Comparison of ENCODE assay signal across 18 cellular contexts in the genomic region with DNA sequence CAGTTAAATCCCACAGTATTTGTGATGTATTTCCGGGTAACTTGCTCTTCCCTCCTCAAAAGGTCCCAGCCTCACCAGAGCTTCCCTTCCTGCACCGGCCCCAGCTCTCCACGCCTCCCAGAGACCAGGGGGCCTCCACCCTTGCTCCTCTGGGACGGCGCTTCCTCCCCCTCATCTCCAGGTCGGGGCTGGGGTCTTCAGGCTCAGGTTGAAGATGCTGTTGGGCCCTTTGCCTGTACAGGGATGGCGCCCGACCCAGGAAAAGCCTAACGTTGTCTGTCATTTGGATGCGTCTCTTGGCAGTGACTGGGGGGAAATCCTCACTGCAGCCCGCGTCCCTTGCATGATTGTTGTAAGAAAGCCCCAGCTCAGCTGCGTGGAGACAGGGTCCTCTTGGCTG.
DNase-seq lines count a peak whose midpoint lies in the region; FAIRE-seq and TF ChIP-seq lines count a peak whose summit lies in the region.
"Had no signal": no experiment of that assay in that cellular context is flagged by ENCODE, and none has a peak within 500 bp of the region (broad histone marks: within the 10 kb centered on the region; RNA-seq: fewer than 3 reads in every experiment).

No MANE protein-coding gene starts in this region.

- H3K4me1 ChIP-seq in right atrium auricular region (no peaks in the 10 kb centered on the region), kidney (ENCODE audit: control insufficient read depth in 1 of 2, insufficient read depth in 1 of 2, low read depth in 1 of 2, low read length in 2 of 2) (no peaks in the 10 kb centered on the region), spleen (peaks cover 0 to 15% (median 0%) of the 10 kb centered on the region in 6 donors)
- H3K4me1 ChIP-seq: Caco-2 had no signal

- DNase-seq in cardiac septum (ENCODE audit: low spot score) = peak; percentile 49
- DNase-seq in right atrium auricular region (ENCODE audit: low spot score) = no peak
- DNase-seq in kidney = peak; percentile 60
- DNase-seq in spleen = no peak
- DNase-seq in ACHN = no peak
- no peak for DNase-seq in H54 (ENCODE audit: insufficient read length, low spot score)
- DNase-seq: CD4-positive, CD25-positive, alpha-beta regulatory T cell; CD8-positive, alpha-beta T cell; DMS153; DND-41; HCEC 1CT had no signal

- H3K9me3 ChIP-seq in right atrium auricular region (no peaks in the 10 kb centered on the region), kidney (ENCODE audit: control insufficient read depth in 1 of 2, low read length in 2 of 2) (no peaks in the 10 kb centered on the region), spleen (no peaks in the 10 kb centered on the region)
- H3K9me3 ChIP-seq: Caco-2 had no signal

- FAIRE-seq in kidney (lab: Jason Lieb, UNC) (no peak), H54 (lab: Jason Lieb, UNC) (no peak)
- FAIRE-seq: A204.1, G401.6, GM12892 had no signal

- intact Hi-C loops in cardiac septum (cut with DNase I) = no loop called here
- intact Hi-C loops in kidney (cut with DNase I) = no loop called here
- intact Hi-C loops in spleen (cut with DNase I; ENCODE audit: low total_unique reads) = loop anchor here (10.0 kb wide), 1 partner anchor 825 kb away; no protein-coding TSS in a partner anchor

- H3K36me3 ChIP-seq in right atrium auricular region = no peaks in the 10 kb centered on the region
- H3K36me3 ChIP-seq in kidney (ENCODE audit: control insufficient read depth in 1 of 2, insufficient read depth in 2 of 2, low read length in 2 of 2) = no peaks in the 10 kb centered on the region
- peaks cover 0 to 7% (median 0%) of the 10 kb centered on the region in 6 donors for H3K36me3 ChIP-seq in spleen

- H3K27ac ChIP-seq in right atrium auricular region = no peak overlapping the region
- no peak overlapping the region for H3K27ac ChIP-seq in kidney (ENCODE audit: low read depth in 2 of 2, low read length in 2 of 2)
- peak overlapping the region in 7 of 8 donors; percentile 29 to 76 (median 64) for H3K27ac ChIP-seq in spleen
- H3K27ac ChIP-seq: 22Rv1, C4-2B had no signal

- in situ Hi-C loops in ACHN (cut with HindIII; ENCODE audit: low pct_ligation_motif_present, low pct_unique_long_range_greater_than_20kb, low sequenced_read_pairs) = no loop called here

- no peaks in the 10 kb centered on the region for H3K27me3 ChIP-seq in right atrium auricular region
- no peaks in the 10 kb centered on the region for H3K27me3 ChIP-seq in spleen (replicated peaks in 1 of 7)

- H3K4me3 ChIP-seq in right atrium auricular region (no peak overlapping the region), kidney (ENCODE audit: low read length in 2 of 2) (no peak overlapping the region), spleen (peak overlapping the region in 5 of 8 donors; percentile 0 to 56 (median 18))
- H3K4me3 ChIP-seq: GM23338 had no signal

- TF ChIP-seq CTCF in right atrium auricular region (IDR thresholded peaks at IDR 0.05) (no peak), kidney (IDR thresholded peaks at IDR 0.05; ENCODE audit: borderline replicate concordance, extremely low read depth, insufficient read depth) (no peak), spleen (IDR thresholded peaks at IDR 0.05 in 8 of 11, conservative IDR thresholded peaks at IDR 0.05 in 3 of 11) (no peak)

- WGBS in spleen, 5 donors = 68 to 84% (median 73%) methylated on average over 13 of the region's 13 CpGs

- TF ChIP-seq POLR2A in spleen (IDR thresholded peaks at IDR 0.05) (no peak), H54 (IDR thresholded peaks at IDR 0.05; ENCODE audit: low read depth, low read length) (no peak)

- no peak overlapping the region for H3K9ac ChIP-seq in kidney (ENCODE audit: low read length in 2 of 2)

Comparison
In these comparisons a context has a peak if more than half of its experiments do, and no peak if none do; other contexts are left out.
1. DNase-seq: peak in cardiac septum (single experiment) and kidney (single experiment); none in right atrium auricular region (single experiment), spleen (single experiment), ACHN (single experiment) and H54 (single experiment).
2. H3K27ac ChIP-seq: peak in spleen (7 of 8); none in right atrium auricular region (0 of 2) and kidney (0 of 2).
3. H3K4me3 ChIP-seq: peak in spleen (5 of 8); none in right atrium auricular region (0 of 2) and kidney (0 of 2).